Comparison of ENCODE assay signal across 17 cellular contexts in the genomic region with DNA sequence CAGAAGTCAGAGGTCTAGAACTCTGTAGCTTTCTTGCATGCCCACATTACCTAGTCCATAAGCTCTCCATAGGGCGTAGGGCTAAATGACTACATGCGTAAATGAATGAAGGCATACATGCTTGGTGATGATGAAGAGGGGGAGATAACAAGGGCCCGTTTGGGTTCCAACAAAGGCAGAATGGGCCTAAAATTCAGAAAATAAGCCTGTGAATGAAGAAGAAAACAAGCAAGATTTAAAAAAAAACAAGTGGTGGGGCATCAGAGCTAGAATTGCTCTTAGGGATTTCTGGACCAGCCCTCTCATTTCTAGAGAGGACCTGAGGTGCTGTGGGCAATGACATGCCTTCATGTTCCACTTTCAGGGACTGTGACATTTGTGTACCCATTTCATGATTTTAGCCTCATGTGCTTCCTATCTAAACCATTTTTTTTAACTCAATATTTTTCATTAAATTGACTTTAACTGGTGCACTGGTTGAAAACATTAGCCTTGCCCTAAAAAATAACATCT. TPM values are rescaled to one million over a fixed set of nuclear protein-coding genes. Genes with fewer than 3 reads are reported as not detected.
DNase-seq lines count a peak whose midpoint lies in the region; ATAC-seq, FAIRE-seq and TF ChIP-seq lines count a peak whose summit lies in the region.
"Had no signal": no experiment of that assay in that cellular context is flagged by ENCODE, and none has a peak within 500 bp of the region (broad histone marks: within the 10 kb centered on the region; RNA-seq: fewer than 3 reads in every experiment).

No MANE protein-coding gene starts in this region.

- peaks cover 4% of the 10 kb centered on the region for H3K9me3 Mint-ChIP-seq in T-helper 1 cell treated with Interleukin-12 subunit alpha and Interleukin-12 subunit beta and Interleukin-4 antibody, amounts not matched to agents 30 μg/mL and 1 μg/mL, for 36 hours
- H3K9me3 Mint-ChIP-seq in stimulated activated naive CD8-positive, alpha-beta T cell treated with anti-CD3 and anti-CD28 coated beads, Interleukin-15, amount 100 ng/mL, for 72 hours: no peaks in the 10 kb centered on the region

- in situ Hi-C loops in HepG2 (cut with HindIII; ENCODE audit: extremely low pct_ligation_motif_present, low pct_unique_long_range_greater_than_20kb): no loop called here

- peak overlapping the region; percentile 99 for H3K27ac Mint-ChIP-seq in T-helper 1 cell treated with Interleukin-12 subunit alpha and Interleukin-12 subunit beta and Interleukin-4 antibody, amounts not matched to agents 30 μg/mL and 1 μg/mL, for 36 hours
- peak overlapping the region; percentile 95 to 98 for H3K27ac Mint-ChIP-seq in stimulated activated naive CD8-positive, alpha-beta T cell treated with anti-CD3 and anti-CD28 coated beads, Interleukin-15, amount 100 ng/mL, for 72 hours

- no peak overlapping the region for H2AFZ ChIP-seq in HepG2 (ENCODE audit: low read length)
- no peak overlapping the region for H2AFZ ChIP-seq in osteoblast (ENCODE audit: low read length)

- no peaks in the 10 kb centered on the region for H3K9me3 ChIP-seq in right lobe of liver
- H3K9me3 ChIP-seq in HepG2 (ENCODE audit: low read length): no peaks in the 10 kb centered on the region
- H3K9me3 ChIP-seq in effector memory CD4-positive, alpha-beta T cell (ENCODE audit: control insufficient read depth, low read length): no peaks in the 10 kb centered on the region
- H3K9me3 ChIP-seq in osteoblast (ENCODE audit: low read depth, low read length): no peaks in the 10 kb centered on the region
- H3K9me3 ChIP-seq: SK-N-SH, upper lobe of right lung had no signal

- no peak overlapping the region for H3K9ac ChIP-seq in HepG2 (ENCODE audit: insufficient read depth, low read depth, low read length)
- H3K9ac ChIP-seq: SK-N-SH had no signal

- H3K36me3 ChIP-seq in right lobe of liver (no peaks in the 10 kb centered on the region), HepG2 (replicated peaks in 1 of 2; ENCODE audit: control insufficient read depth in 1 of 2, insufficient read depth in 2 of 2, low read length in 2 of 2) (no peaks in the 10 kb centered on the region), osteoblast (ENCODE audit: insufficient read depth, low read length) (no peaks in the 10 kb centered on the region)
- H3K36me3 ChIP-seq in effector memory CD4-positive, alpha-beta T cell (ENCODE audit: control insufficient read depth, insufficient read depth, low read length): no peaks in the 10 kb centered on the region
- H3K36me3 ChIP-seq: upper lobe of right lung had no signal

- ATAC-seq in right lobe of liver (no peak), HepG2 (no peak), GM21737 (IDR thresholded peaks at IDR 0.05; ENCODE audit: unreplicated experiment) (no peak), HG02763 (IDR thresholded peaks at IDR 0.05; ENCODE audit: unreplicated experiment) (no peak)
- peak; percentile 68 for ATAC-seq in stimulated activated naive CD8-positive, alpha-beta T cell treated with anti-CD3 and anti-CD28 coated beads, Interleukin-15, amount 100 ng/mL, for 72 hours
- ATAC-seq: left ventricle myocardium superior, PC-3, upper lobe of right lung had no signal

- 96% methylated on average over 3 of the region's 3 CpGs for WGBS in right lobe of liver (ENCODE audit: insufficient coverage, low coverage, low lambda C conversion rate, missing lambda C conversion rate)
- WGBS in HepG2 (ENCODE audit: low lambda C conversion rate): 64% methylated on average over 3 of the region's 3 CpGs

- H3K27me3 ChIP-seq in right lobe of liver (no peaks in the 10 kb centered on the region), HepG2 (ENCODE audit: control insufficient read depth in 1 of 2, insufficient read depth in 2 of 2, low read length in 2 of 2) (no peaks in the 10 kb centered on the region), osteoblast (ENCODE audit: insufficient read depth, low read length) (peaks cover 23% of the 10 kb centered on the region)
- no peaks in the 10 kb centered on the region for H3K27me3 ChIP-seq in effector memory CD4-positive, alpha-beta T cell (replicated peaks; ENCODE audit: control insufficient read depth, insufficient read depth, low read length, poor library complexity, severe bottlenecking)
- H3K27me3 ChIP-seq: upper lobe of right lung had no signal

- no peak for TF ChIP-seq POLR2A in right lobe of liver (IDR thresholded peaks at IDR 0.05)
- TF ChIP-seq POLR2A in HepG2 (IDR thresholded peaks at IDR 0.05; ENCODE audit: insufficient read depth in 1 of 2, low read depth in 2 of 2, low read length in 2 of 2): no peak

- no TSS peak for BruUV-seq in HepG2 (replicated peaks; lab: Mats Ljungman, UMichigan)

- H3K27ac ChIP-seq in right lobe of liver: peak overlapping the region in 2 of 3 donors; percentile 41 to 80
- no peak overlapping the region for H3K27ac ChIP-seq in HepG2 (ENCODE audit: extremely low read length, insufficient read depth, low read length)
- H3K27ac ChIP-seq in effector memory CD4-positive, alpha-beta T cell (ENCODE audit: insufficient read depth, low read length, poor library complexity, severe bottlenecking): peak overlapping the region; percentile 78
- no peak overlapping the region for H3K27ac ChIP-seq in osteoblast (ENCODE audit: low read depth, low read length)
- H3K27ac ChIP-seq: upper lobe of right lung had no signal

- intact Hi-C loops in right lobe of liver (cut with DNase I) (no loop called here), HepG2 (cut with micrococcal nuclease; ENCODE audit: unreplicated experiment) (no loop called here)

- no peak overlapping the region for H3K4me2 ChIP-seq in HepG2 (ENCODE audit: low read depth, low read length)
- no peak overlapping the region for H3K4me2 ChIP-seq in osteoblast (ENCODE audit: insufficient read depth, low read length)
- H3K4me2 ChIP-seq: SK-N-SH had no signal

- H3K4me1 ChIP-seq in right lobe of liver (peaks cover 0 to 33% (median 0%) of the 10 kb centered on the region in 4 donors), HepG2 (ENCODE audit: insufficient read depth, low read length) (0 out of 2 replicates have a peak, but pooled peaks cover 7% of the 10 kb centered on the region), osteoblast (ENCODE audit: insufficient read depth, low read length) (no peaks in the 10 kb centered on the region)
- H3K4me1 ChIP-seq in effector memory CD4-positive, alpha-beta T cell (ENCODE audit: control insufficient read depth, insufficient read depth, low read length, poor library complexity, severe bottlenecking): peaks cover 69% of the 10 kb centered on the region

- POLR2A ChIA-PET in HepG2 (lab: Yijun Ruan, JAX): no interaction called here

- H3K4me1 Mint-ChIP-seq in T-helper 1 cell treated with Interleukin-12 subunit alpha and Interleukin-12 subunit beta and Interleukin-4 antibody, amounts not matched to agents 30 μg/mL and 1 μg/mL, for 36 hours (ENCODE audit: low read depth): peaks cover 76% of the 10 kb centered on the region
- H3K4me1 Mint-ChIP-seq in stimulated activated naive CD8-positive, alpha-beta T cell treated with anti-CD3 and anti-CD28 coated beads, Interleukin-15, amount 100 ng/mL, for 72 hours: peaks cover 85% of the 10 kb centered on the region

- H3K4me3 Mint-ChIP-seq in T-helper 1 cell treated with Interleukin-12 subunit alpha and Interleukin-12 subunit beta and Interleukin-4 antibody, amounts not matched to agents 30 μg/mL and 1 μg/mL, for 36 hours: peak overlapping the region; percentile 79
- H3K4me3 Mint-ChIP-seq in stimulated activated naive CD8-positive, alpha-beta T cell treated with anti-CD3 and anti-CD28 coated beads, Interleukin-15, amount 100 ng/mL, for 72 hours: peak overlapping the region; percentile 62 to 72

- no peak for FAIRE-seq in HepG2 (lab: Jason Lieb, UNC)

- H4K20me1 ChIP-seq in HepG2 (ENCODE audit: insufficient read depth, low read length) (no peaks in the 10 kb centered on the region), osteoblast (ENCODE audit: insufficient read depth, low read length) (no peaks in the 10 kb centered on the region)

- CTCF ChIA-PET in HepG2 (lab: Yijun Ruan, JAX; ENCODE audit: low intra/inter-chr PET ratio, low total read pairs): no interaction called here

- H3K4me3 ChIP-seq in right lobe of liver (no peak overlapping the region), HepG2 (replicated peaks in 1 of 3; ENCODE audit: insufficient read depth in 1 of 3, low read depth in 2 of 3, low read length in 3 of 3) (no peak overlapping the region), osteoblast (ENCODE audit: insufficient read depth, low read length) (no peak overlapping the region)
- no peak overlapping the region for H3K4me3 ChIP-seq in effector memory CD4-positive, alpha-beta T cell (ENCODE audit: insufficient read depth, low read depth, low read length, poor library complexity, severe bottlenecking)
- H3K4me3 ChIP-seq: upper lobe of right lung had no signal

- TF ChIP-seq EP300 in HepG2 (IDR thresholded peaks at IDR 0.05; ENCODE audit: low read depth in 2 of 2, low read length in 2 of 2) (no peak), HepG2 (CRISPR knock-in tag; IDR thresholded peaks at IDR 0.05; ENCODE audit: borderline replicate concordance) (no peak)

- H3K79me2 ChIP-seq in HepG2 (ENCODE audit: insufficient read depth, low read length): no peaks in the 10 kb centered on the region
- H3K79me2 ChIP-seq in osteoblast (ENCODE audit: insufficient read depth, low read length): no peaks in the 10 kb centered on the region

- TF ChIP-seq CTCF in right lobe of liver (IDR thresholded peaks at IDR 0.05): no peak
- no peak for TF ChIP-seq CTCF in HepG2 (CRISPR knock-in tag; IDR thresholded peaks at IDR 0.05)
- TF ChIP-seq CTCF in osteoblast (IDR thresholded peaks at IDR 0.05; ENCODE audit: extremely low read depth, low read depth, low read length): no peak

- no peaks in the 10 kb centered on the region for H3K27me3 Mint-ChIP-seq in T-helper 1 cell treated with Interleukin-12 subunit alpha and Interleukin-12 subunit beta and Interleukin-4 antibody, amounts not matched to agents 30 μg/mL and 1 μg/mL, for 36 hours (ENCODE audit: low read depth)
- H3K27me3 Mint-ChIP-seq in stimulated activated naive CD8-positive, alpha-beta T cell treated with anti-CD3 and anti-CD28 coated beads, Interleukin-15, amount 100 ng/mL, for 72 hours: no peaks in the 10 kb centered on the region

- DNase-seq in right lobe of liver (no peak), HepG2 (ENCODE audit: low spot score) (no peak), osteoblast (ENCODE audit: insufficient read length, low spot score, missing footprints) (no peak)
- DNase-seq in effector memory CD4-positive, alpha-beta T cell: no peak
- DNase-seq in stimulated activated naive CD8-positive, alpha-beta T cell treated with anti-CD3 and anti-CD28 coated beads, Interleukin-15, amount 100 ng/mL, for 72 hours: peak; percentile 42 to 67
- DNase-seq: cortex of kidney; DMS153; left ventricle myocardium superior; NCI-H1930; NCI-H510A treated with DMSO at 0.1 percent for 48 hours; PC-3; SK-N-SH; stimulated activated CD8-positive, alpha-beta memory T cell treated with anti-CD3 and anti-CD28 coated beads, Interleukin-4, amount 100 ng/mL, for 48 hours; upper lobe of right lung had no signal

- no peak for TF ChIP-seq RAD21 in HepG2 (CRISPR knock-in tag; IDR thresholded peaks at IDR 0.05)

- H3K36me3 Mint-ChIP-seq in T-helper 1 cell treated with Interleukin-12 subunit alpha and Interleukin-12 subunit beta and Interleukin-4 antibody, amounts not matched to agents 30 μg/mL and 1 μg/mL, for 36 hours (ENCODE audit: low read depth): peaks cover 40% of the 10 kb centered on the region

RNA-seq across cellular contexts. Expression of a gene that starts 12.1 kb away (rescaled TPM):
- total RNA-seq in right lobe of liver (1 to 10 TPM in 3 of 6 experiments, under 1 TPM in 3; 0.29 to 7.9 (median 3.9) TPM), HepG2 (2016; rRNA removed; fragmentation: Illumina TruSeq; extraction: Trizol) (not detected in 2 replicates), osteoblast (under 0.01 and 0.29 TPM in 2 replicates)
- not detected in 2 replicates for total RNA-seq in HepG2 (2016; cell fraction: cytosol; rRNA removed; fragmentation: Illumina TruSeq; extraction: Trizol; ENCODE audit: low read depth)
- not detected in 2 replicates for total RNA-seq in HepG2 (2016; cell fraction: insoluble cytoplasmic fraction; rRNA removed; fragmentation: Illumina TruSeq; extraction: Trizol)
- total RNA-seq in HepG2 (2016; cell fraction: membrane; rRNA removed; fragmentation: Illumina TruSeq; extraction: Trizol): not detected in 2 replicates
- not detected in 2 replicates for total RNA-seq in HepG2 (2016; cell fraction: nucleus; rRNA removed; fragmentation: Illumina TruSeq; extraction: Trizol)
- not detected in 2 replicates for polyA plus RNA-seq in HepG2 (2011; rRNA removed)
- polyA plus RNA-seq in HepG2 (2011; cell fraction: cytosol; rRNA removed): not detected in 2 replicates
- polyA plus RNA-seq in HepG2 (2011; cell fraction: nucleus; rRNA removed): not detected in 2 replicates
- polyA plus RNA-seq in HepG2 (2012): not detected in 2 replicates
- polyA plus RNA-seq in HepG2 (2016; cell fraction: cytosol; fragmentation: Illumina TruSeq; extraction: Trizol; ENCODE audit: low read depth): not detected in 2 replicates
- not detected in 2 replicates for polyA plus RNA-seq in HepG2 (2016; cell fraction: insoluble cytoplasmic fraction; fragmentation: Illumina TruSeq; extraction: Trizol; ENCODE audit: low read depth)
- polyA plus RNA-seq in HepG2 (2016; cell fraction: membrane; fragmentation: Illumina TruSeq; extraction: Trizol; ENCODE audit: low read depth): not detected in 2 replicates
- polyA plus RNA-seq in HepG2 (2016; cell fraction: nucleus; fragmentation: Illumina TruSeq; extraction: Trizol; ENCODE audit: insufficient read depth, low read depth): not detected in 2 replicates
- not detected in 2 replicates for polyA minus RNA-seq in HepG2 (2011; rRNA and poly(A)+ RNA removed; ENCODE audit: low replicate concordance)
- polyA minus RNA-seq in HepG2 (2011; cell fraction: cytosol; rRNA and poly(A)+ RNA removed): not detected in 2 replicates
- polyA minus RNA-seq in HepG2 (2011; cell fraction: nucleus; rRNA and poly(A)+ RNA removed): not detected in 2 replicates
- total RNA-seq: PC-3 had no signal
- polyA plus RNA-seq: SK-N-SH had no signal

Comparison
In these comparisons a context has a peak if more than half of its experiments do, and no peak if none do; other contexts are left out.
1. H3K27ac ChIP-seq: peak in right lobe of liver (2 of 3) and effector memory CD4-positive, alpha-beta T cell (single experiment); none in HepG2 (single experiment) and osteoblast (single experiment).
2. DNase-seq: peak in stimulated activated naive CD8-positive, alpha-beta T cell treated with anti-CD3 and anti-CD28 coated beads, Interleukin-15, amount 100 ng/mL, for 72 hours (2 of 2); none in right lobe of liver (0 of 3), HepG2 (single experiment), effector memory CD4-positive, alpha-beta T cell (0 of 3) and osteoblast (single experiment).